1 cellular context compared by ENCODE assay signal in the genomic region with DNA sequence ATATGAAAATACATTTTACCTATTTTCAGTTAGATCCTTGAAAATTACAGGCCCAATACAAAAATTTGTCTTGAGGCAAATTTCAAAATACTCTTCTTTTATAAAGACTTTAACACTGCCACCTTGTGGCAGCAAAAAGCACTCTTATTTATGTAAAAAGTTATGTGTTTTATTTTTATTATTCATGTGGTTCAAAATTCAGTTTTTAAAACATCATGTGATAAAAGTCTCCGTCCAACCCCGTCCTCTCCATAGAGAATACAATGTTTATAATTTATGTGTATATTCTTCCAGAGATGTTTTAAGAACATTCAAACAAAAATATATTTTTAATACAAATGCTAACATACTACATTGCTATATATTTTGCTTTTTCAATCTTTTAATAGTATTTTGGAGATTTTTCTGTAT.
TF ChIP-seq lines count a peak whose summit lies in the region.

No MANE protein-coding gene starts in this region.

TF ChIP-seq in HEK293, 187 proteins besides CTCF, POLR2A, EP300 and RAD21 (continued from another document):
- TF ChIP-seq ZNF132 (tag by site-specific recombination; IDR thresholded peaks at IDR 0.05; ENCODE audit: borderline replicate concordance) (no peak), ZNF37A (tag by site-specific recombination; IDR thresholded peaks at IDR 0.05) (no peak)
